9 cellular contexts compared by ENCODE assay signal in genomic region chr15:82197734-82198594, GRCh38.
DNase-seq lines count a peak whose midpoint lies in the region; ATAC-seq, FAIRE-seq and TF ChIP-seq lines count a peak whose summit lies in the region.
"Had no signal": no experiment of that assay in that cellular context is flagged by ENCODE, and none has a peak within 500 bp of the region (broad histone marks: within the 10 kb centered on the region; RNA-seq: fewer than 3 reads in every experiment).

No MANE protein-coding gene starts in this region.

- no peak overlapping the region for H3K27ac Mint-ChIP-seq in T-helper 2 cell treated with Interferon-gamma antibody and Interleukin-4, amounts not matched to agents 5 μg/mL and 100 μg/mL, for 36 hours

- FAIRE-seq in small intestine (lab: Jason Lieb, UNC): no peak

- peak; percentile 85 for ATAC-seq in HG02588 (IDR thresholded peaks at IDR 0.05; ENCODE audit: unreplicated experiment)

- no peaks in the 10 kb centered on the region for H3K9me3 ChIP-seq in small intestine (ENCODE audit: control insufficient read depth, low read depth)
- H3K9me3 ChIP-seq: BLaER1 treated with 17β-estradiol and CSF1 and Interleukin-3, amounts not matched to agents 10 nM and 100 nM had no signal

- TF ChIP-seq CTCF in astrocyte of the cerebellum (IDR thresholded peaks at IDR 0.05; ENCODE audit: low read depth, low read length, missing control alignments): peak; percentile 76

- no peak overlapping the region for H3K4me3 Mint-ChIP-seq in T-helper 2 cell treated with Interferon-gamma antibody and Interleukin-4, amounts not matched to agents 5 μg/mL and 100 μg/mL, for 36 hours

- no peaks in the 10 kb centered on the region for H3K27me3 Mint-ChIP-seq in T-helper 2 cell treated with Interferon-gamma antibody and Interleukin-4, amounts not matched to agents 5 μg/mL and 100 μg/mL, for 36 hours (ENCODE audit: low read depth)

- peaks cover 2% of the 10 kb centered on the region for H3K4me1 Mint-ChIP-seq in T-helper 2 cell treated with Interferon-gamma antibody and Interleukin-4, amounts not matched to agents 5 μg/mL and 100 μg/mL, for 36 hours (ENCODE audit: low read depth)

- in situ Hi-C loops in astrocyte of the cerebellum (cut with HindIII; ENCODE audit: low sequenced_read_pairs): no loop called here

- H3K27ac ChIP-seq in small intestine (ENCODE audit: low read depth in 1 of 2, low read length in 1 of 2): no peak overlapping the region
- H3K27ac ChIP-seq: BLaER1 treated with 17β-estradiol and CSF1 and Interleukin-3, amounts not matched to agents 10 nM and 100 nM had no signal

- H3K9me3 Mint-ChIP-seq in T-helper 2 cell treated with Interferon-gamma antibody and Interleukin-4, amounts not matched to agents 5 μg/mL and 100 μg/mL, for 36 hours: no peaks in the 10 kb centered on the region

- no peak overlapping the region for H3K4me3 ChIP-seq in astrocyte of the cerebellum (ENCODE audit: low read depth, low read length)
- no peak overlapping the region for H3K4me3 ChIP-seq in small intestine (ENCODE audit: low read depth in 1 of 2, low read length in 2 of 2)
- H3K4me3 ChIP-seq: BLaER1 treated with 17β-estradiol and CSF1 and Interleukin-3, amounts not matched to agents 10 nM and 100 nM had no signal

- no peaks in the 10 kb centered on the region for H3K36me3 ChIP-seq in small intestine (ENCODE audit: control insufficient read depth in 2 of 2, insufficient read depth in 2 of 2, low read length in 2 of 2)

- DNase-seq in NCI-H146 (lab: John Stamatoyannopoulos, UW) (peak; percentile 22), NCI-H146 treated with DMSO at 0.1 percent for 48 hours (lab: John Stamatoyannopoulos, UW; ENCODE audit: unreplicated experiment) (no peak), NCI-H1048 (lab: John Stamatoyannopoulos, UW) (peak; percentile 45), astrocyte of the cerebellum (ENCODE audit: low read depth) (peak; percentile 65), hippocampal formation (lab: John Stamatoyannopoulos, UW) (peak; percentile 67 to 73), small intestine (peak; percentile 59)
- DNase-seq in T-helper 2 cell treated with Interferon-gamma antibody and Interleukin-4, amounts not matched to agents 5 μg/mL and 100 μg/mL, for 36 hours (ENCODE audit: low spot score): peak; percentile 44

- no peaks in the 10 kb centered on the region for H3K27me3 ChIP-seq in small intestine (ENCODE audit: control insufficient read depth in 2 of 2, insufficient read depth in 2 of 2, low read length in 2 of 2)
- H3K27me3 ChIP-seq: BLaER1 treated with 17β-estradiol and CSF1 and Interleukin-3, amounts not matched to agents 10 nM and 100 nM had no signal

- H3K36me3 Mint-ChIP-seq in T-helper 2 cell treated with Interferon-gamma antibody and Interleukin-4, amounts not matched to agents 5 μg/mL and 100 μg/mL, for 36 hours (ENCODE audit: low read depth): peaks cover 2% of the 10 kb centered on the region

- no peaks in the 10 kb centered on the region for H3K4me1 ChIP-seq in small intestine (ENCODE audit: control insufficient read depth in 2 of 2, insufficient read depth in 1 of 2, low read depth in 1 of 2, low read length in 1 of 2)

- WGBS in small intestine, 3 donors: 40 to 47% (median 47%) methylated on average over 8 of the region's 8 CpGs
